23 cellular contexts compared by ENCODE assay signal in genomic region chr5:138095100-138095907, GRCh38. TPM values are rescaled to one million over a fixed set of nuclear protein-coding genes. Genes with fewer than 3 reads are reported as not detected.
"Had no signal": no experiment of that assay in that cellular context is flagged by ENCODE, and none has a peak within 500 bp of the region (broad histone marks: within the 10 kb centered on the region; RNA-seq: fewer than 3 reads in every experiment).

No MANE protein-coding gene starts in this region.

- H3K27ac ChIP-seq: psoas muscle, right lobe of liver, tibial nerve had no signal

- H3K36me3 ChIP-seq: right lobe of liver, tibial nerve had no signal

- DNase-seq: activated CD4-positive, alpha-beta T cell treated with anti-CD3 and anti-CD28 coated beads, Interleukin-2, amount 10 ng/mL, durations not matched to agents 7 days and 5 days; activated CD4-positive, CD25-positive, alpha-beta regulatory T cell; activated CD8-positive, alpha-beta memory T cell treated with anti-CD3 and anti-CD28 coated beads for 24 hours; activated naive CD4-positive, alpha-beta T cell treated with anti-CD3 and anti-CD28 coated beads, Interleukin-2, amount 50 U/mL, for 16 hours; activated T-cell treated with anti-CD3 and anti-CD28 coated beads for 4 hours; amygdala; cerebellar nuclear complex; effector memory CD8-positive, alpha-beta T cell; hypothalamus; kidney glomerular epithelial cell; nucleus accumbens; psoas muscle; right lobe of liver; stimulated activated naive B cell treated with anti-CD40 and anti-IgM and Interleukin-4, amounts not matched to agents 10 μg/mL and 1 μg/mL and 100 μg/mL, for 72 hours; T-helper 1 cell had no signal

- ATAC-seq: effector memory CD8-positive, alpha-beta T cell; psoas muscle; stimulated activated naive B cell treated with anti-CD40 and anti-IgM and Interleukin-4, amounts not matched to agents 10 μg/mL and 1 μg/mL and 100 μg/mL, for 72 hours had no signal

- H3K9me3 ChIP-seq: psoas muscle, right lobe of liver, tibial nerve had no signal

- H3K27me3 ChIP-seq: right lobe of liver, tibial nerve had no signal

- H3K4me1 ChIP-seq: psoas muscle, right lobe of liver, tibial nerve had no signal

- H3K27ac Mint-ChIP-seq: activated CD4-positive, alpha-beta T cell treated with anti-CD3 and anti-CD28 coated beads, Interleukin-2, amount 10 ng/mL, durations not matched to agents 7 days and 5 days; activated T-helper 2 cell treated with anti-CD3 and anti-CD28 coated beads, Interferon-gamma antibody, Interleukin-2, Interleukin-4, amounts not matched to agents 10 μg/mL and 5 μg/mL and 100 μg/mL, durations not matched to agents 14 hours and 24 hours and 36 hours; brain; dendritic cell treated with granulocyte-macrophage colony-stimulating factor and Interleukin-4, amounts not matched to agents 40 ng/mL and 50 ng/mL, for 4 days; effector memory CD8-positive, alpha-beta T cell; stimulated activated naive B cell treated with anti-CD40 and anti-IgM and Interleukin-4, amounts not matched to agents 10 μg/mL and 1 μg/mL and 100 μg/mL, for 72 hours had no signal

- H3K4me3 ChIP-seq: psoas muscle, right lobe of liver, tibial nerve had no signal

- H3K9me3 Mint-ChIP-seq: activated CD4-positive, alpha-beta T cell treated with anti-CD3 and anti-CD28 coated beads, Interleukin-2, amount 10 ng/mL, durations not matched to agents 7 days and 5 days; activated T-helper 2 cell treated with anti-CD3 and anti-CD28 coated beads, Interferon-gamma antibody, Interleukin-2, Interleukin-4, amounts not matched to agents 10 μg/mL and 5 μg/mL and 100 μg/mL, durations not matched to agents 14 hours and 24 hours and 36 hours; brain; dendritic cell treated with granulocyte-macrophage colony-stimulating factor and Interleukin-4, amounts not matched to agents 40 ng/mL and 50 ng/mL, for 4 days; effector memory CD8-positive, alpha-beta T cell; stimulated activated naive B cell treated with anti-CD40 and anti-IgM and Interleukin-4, amounts not matched to agents 10 μg/mL and 1 μg/mL and 100 μg/mL, for 72 hours had no signal

- H3K4me3 Mint-ChIP-seq: activated CD4-positive, alpha-beta T cell treated with anti-CD3 and anti-CD28 coated beads, Interleukin-2, amount 10 ng/mL, durations not matched to agents 7 days and 5 days; brain; dendritic cell treated with granulocyte-macrophage colony-stimulating factor and Interleukin-4, amounts not matched to agents 40 ng/mL and 50 ng/mL, for 4 days; effector memory CD8-positive, alpha-beta T cell; stimulated activated naive B cell treated with anti-CD40 and anti-IgM and Interleukin-4, amounts not matched to agents 10 μg/mL and 1 μg/mL and 100 μg/mL, for 72 hours had no signal

- H3K36me3 Mint-ChIP-seq: brain; stimulated activated naive B cell treated with anti-CD40 and anti-IgM and Interleukin-4, amounts not matched to agents 10 μg/mL and 1 μg/mL and 100 μg/mL, for 72 hours had no signal

- H3K4me1 Mint-ChIP-seq: brain had no signal

RNA-seq across cellular contexts. Expression of gene WNT8A, which starts 11.5 kb away (rescaled TPM):
- total RNA-seq: activated CD4-positive, alpha-beta T cell treated with anti-CD3 and anti-CD28 coated beads, Interleukin-2, amount 10 ng/mL, durations not matched to agents 7 days and 5 days; activated T-helper 2 cell treated with anti-CD3 and anti-CD28 coated beads, Interferon-gamma antibody, Interleukin-2, Interleukin-4, amounts not matched to agents 10 μg/mL and 5 μg/mL and 100 μg/mL, durations not matched to agents 14 hours and 24 hours and 36 hours; glomerular endothelial cell; liver; psoas muscle; right lobe of liver; subcutaneous adipose tissue; tibial nerve had no signal
- polyA plus RNA-seq: esophagus, liver, psoas muscle had no signal

RNA-seq across cellular contexts. Expression of gene NME5, which starts 43.9 kb away (rescaled TPM):
- total RNA-seq: activated CD4-positive, alpha-beta T cell treated with anti-CD3 and anti-CD28 coated beads, Interleukin-2, amount 10 ng/mL, durations not matched to agents 7 days and 5 days; activated T-helper 2 cell treated with anti-CD3 and anti-CD28 coated beads, Interferon-gamma antibody, Interleukin-2, Interleukin-4, amounts not matched to agents 10 μg/mL and 5 μg/mL and 100 μg/mL, durations not matched to agents 14 hours and 24 hours and 36 hours had no signal
